In the genomic region with DNA sequence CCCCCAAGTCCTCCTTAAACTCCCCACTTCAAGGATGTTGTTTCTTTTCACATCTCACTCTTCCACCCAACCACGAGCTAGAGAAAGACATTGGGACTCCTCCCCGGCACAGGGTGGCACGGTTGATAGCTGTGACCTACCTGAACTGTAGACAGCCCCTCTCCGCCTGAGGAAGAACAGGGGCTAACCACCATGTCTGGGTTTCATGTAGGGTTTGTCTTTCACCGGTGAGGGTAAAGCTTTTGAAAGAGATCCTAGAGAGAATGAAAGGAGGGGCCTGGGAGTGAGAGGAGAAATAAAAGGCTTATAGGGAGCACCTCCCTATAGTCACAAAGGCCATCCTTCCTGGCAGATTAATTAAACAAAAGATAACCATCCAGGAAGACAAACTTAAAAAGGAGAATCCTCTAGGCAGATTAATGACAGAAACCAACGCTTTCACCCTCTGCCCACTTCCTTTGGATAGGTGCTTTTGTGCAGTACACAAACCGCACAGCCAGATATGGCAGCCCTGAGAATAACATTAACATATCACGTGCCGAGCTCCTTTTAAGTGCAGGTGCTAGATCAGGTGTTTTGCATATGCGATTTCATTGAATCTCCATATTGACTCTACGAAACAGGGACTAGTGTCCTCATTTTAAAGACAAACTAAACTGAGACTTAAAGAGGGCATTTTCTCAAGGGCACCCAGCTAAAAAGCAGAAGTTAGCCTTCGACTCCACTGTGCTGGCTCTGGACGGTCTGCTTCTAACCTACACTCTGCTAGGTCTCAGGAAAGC, we compare ENCODE assay signal across 1 cellular context.
TF ChIP-seq lines count a peak whose summit lies in the region.

No MANE protein-coding gene starts in this region.

TF ChIP-seq in SK-N-SH, 30 proteins besides CTCF, POLR2A, EP300 and RAD21 (continued from another document):
- TF ChIP-seq, protein P1, sequence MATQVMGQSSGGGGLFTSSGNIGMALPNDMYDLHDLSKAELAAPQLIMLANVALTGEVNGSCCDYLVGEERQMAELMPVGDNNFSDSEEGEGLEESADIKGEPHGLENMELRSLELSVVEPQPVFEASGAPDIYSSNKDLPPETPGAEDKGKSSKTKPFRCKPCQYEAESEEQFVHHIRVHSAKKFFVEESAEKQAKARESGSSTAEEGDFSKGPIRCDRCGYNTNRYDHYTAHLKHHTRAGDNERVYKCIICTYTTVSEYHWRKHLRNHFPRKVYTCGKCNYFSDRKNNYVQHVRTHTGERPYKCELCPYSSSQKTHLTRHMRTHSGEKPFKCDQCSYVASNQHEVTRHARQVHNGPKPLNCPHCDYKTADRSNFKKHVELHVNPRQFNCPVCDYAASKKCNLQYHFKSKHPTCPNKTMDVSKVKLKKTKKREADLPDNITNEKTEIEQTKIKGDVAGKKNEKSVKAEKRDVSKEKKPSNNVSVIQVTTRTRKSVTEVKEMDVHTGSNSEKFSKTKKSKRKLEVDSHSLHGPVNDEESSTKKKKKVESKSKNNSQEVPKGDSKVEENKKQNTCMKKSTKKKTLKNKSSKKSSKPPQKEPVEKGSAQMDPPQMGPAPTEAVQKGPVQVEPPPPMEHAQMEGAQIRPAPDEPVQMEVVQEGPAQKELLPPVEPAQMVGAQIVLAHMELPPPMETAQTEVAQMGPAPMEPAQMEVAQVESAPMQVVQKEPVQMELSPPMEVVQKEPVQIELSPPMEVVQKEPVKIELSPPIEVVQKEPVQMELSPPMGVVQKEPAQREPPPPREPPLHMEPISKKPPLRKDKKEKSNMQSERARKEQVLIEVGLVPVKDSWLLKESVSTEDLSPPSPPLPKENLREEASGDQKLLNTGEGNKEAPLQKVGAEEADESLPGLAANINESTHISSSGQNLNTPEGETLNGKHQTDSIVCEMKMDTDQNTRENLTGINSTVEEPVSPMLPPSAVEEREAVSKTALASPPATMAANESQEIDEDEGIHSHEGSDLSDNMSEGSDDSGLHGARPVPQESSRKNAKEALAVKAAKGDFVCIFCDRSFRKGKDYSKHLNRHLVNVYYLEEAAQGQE (IDR thresholded peaks at IDR 0.05; ENCODE audit: low read depth, low read length) = no peak
TF ChIP-seq in SK-N-SH: peak in this region for 0.
